20 cellular contexts compared by ENCODE assay signal in the genomic region with DNA sequence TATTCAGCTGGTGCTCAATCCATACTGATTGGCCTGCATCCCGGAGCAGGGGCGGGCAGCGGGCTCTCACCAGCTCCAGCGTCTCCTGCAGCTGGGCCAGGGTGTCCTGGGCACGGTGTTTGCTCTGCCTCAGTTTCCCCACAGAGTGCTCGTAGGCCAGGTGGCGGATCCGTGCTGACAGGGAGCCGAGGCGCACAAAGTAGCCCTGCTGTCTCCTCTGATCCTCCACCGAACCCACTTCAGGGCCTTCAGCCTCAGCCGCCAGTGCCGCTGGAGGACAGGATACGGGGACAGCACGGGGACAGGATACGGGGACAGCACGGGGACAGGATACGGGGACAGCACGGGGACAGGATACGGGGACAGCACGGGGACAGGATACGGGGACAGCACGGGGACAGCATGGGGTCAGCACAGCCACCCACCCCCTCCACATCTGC. TPM values are rescaled to one million over a fixed set of nuclear protein-coding genes. Genes with fewer than 3 reads are reported as not detected.
"Had no signal": no experiment of that assay in that cellular context is flagged by ENCODE, and none has a peak within 500 bp of the region (broad histone marks: within the 10 kb centered on the region; RNA-seq: fewer than 3 reads in every experiment).

No MANE protein-coding gene starts in this region.

- H3K4me3 ChIP-seq: adrenal gland, breast epithelium, cardiac muscle cell, colonic mucosa, esophagus squamous epithelium, gastroesophageal sphincter had no signal

- H3K27me3 ChIP-seq: adrenal gland, breast epithelium, cardiac muscle cell, colonic mucosa, esophagus squamous epithelium, gastroesophageal sphincter, heart right ventricle had no signal

- FAIRE-seq: endometrium had no signal

- H3K27ac ChIP-seq: breast epithelium, cardiac muscle cell, colonic mucosa, epithelial cell of prostate, esophagus squamous epithelium, gastroesophageal sphincter, heart right ventricle had no signal

- H3K9me3 ChIP-seq: adrenal gland, breast epithelium, colonic mucosa, esophagus squamous epithelium, gastroesophageal sphincter, heart right ventricle had no signal

- DNase-seq: activated gamma-delta T cell, cerebellar nuclear complex, esophagus squamous epithelium, foreskin melanocyte had no signal

- H3K36me3 ChIP-seq: adrenal gland, breast epithelium, cardiac muscle cell, colonic mucosa, esophagus squamous epithelium, gastroesophageal sphincter, heart right ventricle had no signal

- H3K4me1 ChIP-seq: adrenal gland, breast epithelium, colonic mucosa, esophagus squamous epithelium had no signal

RNA-seq across cellular contexts. Expression of gene PLIN4, which starts 7.3 kb away (rescaled TPM):
- total RNA-seq: activated CD4-positive, alpha-beta memory T cell treated with anti-CD3 and anti-CD28 coated beads, Interleukin-2, amount 10 ng/mL, durations not matched to agents 7 days and 5 days; activated CD4-positive, alpha-beta T cell treated with anti-CD3 and anti-CD28 coated beads for 36 hours; activated CD4-positive, alpha-beta T cell treated with anti-CD3 and anti-CD28 coated beads, Interleukin-2, amount 10 ng/mL, durations not matched to agents 24 days and 14 days; endothelial cell of umbilical vein; T-helper 1 cell treated with Interleukin-12 subunit alpha and Interleukin-12 subunit beta and Interleukin-4 antibody, amounts not matched to agents 30 ng/mL and 1 ng/mL, for 36 hours had no signal

RNA-seq across cellular contexts. Expression of gene PLIN5, which starts 9.4 kb away (rescaled TPM):
- total RNA-seq: activated CD4-positive, alpha-beta memory T cell treated with anti-CD3 and anti-CD28 coated beads, Interleukin-2, amount 10 ng/mL, durations not matched to agents 7 days and 5 days; activated CD4-positive, alpha-beta T cell treated with anti-CD3 and anti-CD28 coated beads for 36 hours; activated CD4-positive, alpha-beta T cell treated with anti-CD3 and anti-CD28 coated beads, Interleukin-2, amount 10 ng/mL, durations not matched to agents 24 days and 14 days; fibroblast of lung; fibroblast of villous mesenchyme; T-helper 1 cell treated with Interleukin-12 subunit alpha and Interleukin-12 subunit beta and Interleukin-4 antibody, amounts not matched to agents 30 ng/mL and 1 ng/mL, for 36 hours had no signal
- polyA plus RNA-seq: fibroblast of lung had no signal

RNA-seq across cellular contexts. Expression of gene LRG1, which starts 14.3 kb away (rescaled TPM):
- total RNA-seq: fibroblast of lung, fibroblast of villous mesenchyme had no signal

RNA-seq across cellular contexts. Expression of gene SEMA6B, which starts 33.9 kb away (rescaled TPM):
- total RNA-seq: activated CD4-positive, alpha-beta memory T cell treated with anti-CD3 and anti-CD28 coated beads, Interleukin-2, amount 10 ng/mL, durations not matched to agents 7 days and 5 days; activated CD4-positive, alpha-beta T cell treated with anti-CD3 and anti-CD28 coated beads for 36 hours; activated CD4-positive, alpha-beta T cell treated with anti-CD3 and anti-CD28 coated beads, Interleukin-2, amount 10 ng/mL, durations not matched to agents 24 days and 14 days; activated naive CD4-positive, alpha-beta T cell treated with anti-CD3 and anti-CD28 coated beads, Interleukin-2, amount 50 U/mL, for 72 hours; T-helper 1 cell treated with Interleukin-12 subunit alpha and Interleukin-12 subunit beta and Interleukin-4 antibody, amounts not matched to agents 30 ng/mL and 1 ng/mL, for 36 hours had no signal
